24 cellular contexts compared by ENCODE assay signal in genomic region chr4:175656615-175657014, GRCh38.
"Had no signal": no experiment of that assay in that cellular context is flagged by ENCODE, and none has a peak within 500 bp of the region (broad histone marks: within the 10 kb centered on the region; RNA-seq: fewer than 3 reads in every experiment).

No MANE protein-coding gene starts in this region.

- H3K36me3 ChIP-seq: gastroesophageal sphincter, heart left ventricle, left lung, neural progenitor cell, prostate gland, thoracic aorta, transverse colon, upper lobe of right lung, uterus had no signal

- H3K9ac ChIP-seq: neural progenitor cell had no signal

- H3K4me3 ChIP-seq: dorsolateral prefrontal cortex, gastroesophageal sphincter, heart left ventricle, hepatocyte, left lung, neural progenitor cell, prostate gland, thoracic aorta, transverse colon, upper lobe of right lung, uterus had no signal

- FAIRE-seq: islet of Langerhans, small intestine had no signal

- DNase-seq: dorsolateral prefrontal cortex; effector CD4-positive, alpha-beta T cell; foreskin keratinocyte; heart left ventricle; left cardiac atrium; left lung; mesendoderm; midbrain; naive thymus-derived CD4-positive, alpha-beta T cell; right cardiac atrium; small intestine; stimulated activated CD4-positive, alpha-beta T cell treated with anti-CD3 and anti-CD28 coated beads, Interleukin-15, amount 100 ng/mL, for 24 hours; stimulated activated CD4-positive, alpha-beta T cell treated with anti-CD3 and anti-CD28 coated beads, Interleukin-2, amount 100 ng/mL, for 48 hours; stimulated activated naive B cell treated with anti-CD40 and anti-IgM and Interleukin-4, amounts not matched to agents 10 μg/mL and 1 μg/mL and 100 μg/mL, for 72 hours; transverse colon; upper lobe of right lung; uterus had no signal

- H3K9me3 ChIP-seq: gastroesophageal sphincter, heart left ventricle, left lung, prostate gland, thoracic aorta, transverse colon, upper lobe of right lung, uterus had no signal

- H3K4me1 ChIP-seq: foreskin keratinocyte, gastroesophageal sphincter, heart left ventricle, left lung, neural progenitor cell, prostate gland, transverse colon, upper lobe of right lung, uterus had no signal

- H3K27me3 ChIP-seq: dorsolateral prefrontal cortex, foreskin keratinocyte, gastroesophageal sphincter, heart left ventricle, hepatocyte, left lung, neural progenitor cell, transverse colon, upper lobe of right lung, uterus had no signal

- ATAC-seq: esophagus mucosa; foreskin keratinocyte; gastroesophageal sphincter; heart left ventricle; left lung; naive thymus-derived CD4-positive, alpha-beta T cell; right cardiac atrium; stimulated activated naive B cell treated with anti-CD40 and anti-IgM and Interleukin-4, amounts not matched to agents 10 μg/mL and 1 μg/mL and 100 μg/mL, for 72 hours; upper lobe of right lung had no signal
